6 cellular contexts compared by ENCODE assay signal in the genomic region with DNA sequence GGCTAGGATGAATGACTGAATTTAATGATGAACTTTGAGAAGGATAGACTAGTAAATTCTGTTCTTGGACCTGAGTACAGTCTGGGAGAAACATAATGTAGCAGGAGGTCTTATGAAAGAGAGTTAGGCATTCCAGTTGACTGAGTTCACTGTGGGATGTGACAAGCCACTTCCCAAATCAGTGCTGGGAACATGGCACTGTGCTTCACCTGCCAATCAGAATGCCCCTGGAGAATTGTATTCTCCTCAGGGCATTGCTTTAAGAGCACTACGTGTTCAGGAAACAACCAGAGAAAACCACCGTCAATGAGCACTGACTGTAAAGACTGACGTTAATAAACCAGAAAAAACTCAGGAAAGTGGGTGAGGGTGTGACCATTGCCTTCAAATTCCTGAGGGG. TPM values are rescaled to one million over a fixed set of nuclear protein-coding genes. Genes with fewer than 3 reads are reported as not detected.
A peak's percentile ranks its signal among the peaks of the same experiment; 100 is the strongest.
DNase-seq lines count a peak whose midpoint lies in the region; ATAC-seq and TF ChIP-seq lines count a peak whose summit lies in the region.

No MANE protein-coding gene starts in this region.

- H3K27ac ChIP-seq in Peyer's patch (peak overlapping the region; percentile 91 to 99 (median 94)), caudate nucleus (ENCODE audit: low read depth, low read length) (no peak overlapping the region)

- H3K4me1 ChIP-seq in Peyer's patch, result peaks cover 0 to 33% (median 6%) of the 10 kb centered on the region in 4 donors

- intact Hi-C loops in left ventricle myocardium superior (cut with micrococcal nuclease) (no loop called here), lower leg skin (cut with DNase I; ENCODE audit: low total_unique reads) (no loop called here)

- TF ChIP-seq POLR2A in Peyer's patch (IDR thresholded peaks at IDR 0.05) (no peak), lower leg skin (IDR thresholded peaks at IDR 0.05) (no peak)

- peaks cover 0 to 6% (median 0%) of the 10 kb centered on the region in 3 donors for H3K36me3 ChIP-seq in Peyer's patch

- no peaks in the 10 kb centered on the region for H3K9me3 ChIP-seq in Peyer's patch

- TF ChIP-seq CTCF in Peyer's patch (IDR thresholded peaks at IDR 0.05) (no peak), lower leg skin (IDR thresholded peaks at IDR 0.05) (no peak)

- no peaks in the 10 kb centered on the region for H3K27me3 ChIP-seq in Peyer's patch

- H3K4me3 ChIP-seq in Peyer's patch, result peak overlapping the region in 3 of 4 donors; percentile 72 to 99 (median 92)
- no peak overlapping the region for H3K4me3 ChIP-seq in lower leg skin (ENCODE audit: low read depth, poor library complexity, severe bottlenecking)

- 51 to 57% methylated on average over 3 of the region's 3 CpGs for WGBS in lower leg skin, 2 donors

- DNase-seq in AG08395 (ENCODE audit: low spot score) (peak; percentile 42), Peyer's patch (peak in 1 of 3 donors; percentile 43), left ventricle myocardium superior (no peak), NCI-H82 treated with DMSO at 0.1 percent for 48 hours (lab: John Stamatoyannopoulos, UW; ENCODE audit: unreplicated experiment) (no peak), lower leg skin (ENCODE audit: low spot score in 2 of 2) (no peak), caudate nucleus (lab: John Stamatoyannopoulos, UW) (no peak)

- peak; percentile 28 for ATAC-seq in left ventricle myocardium superior

RNA-seq across cellular contexts. Expression of a gene that starts 1.2 kb away (rescaled TPM):
- total RNA-seq in Peyer's patch, result 10 to 100 TPM; 14.0 to 21.9 (median 20.2) TPM
- 45.6 TPM for total RNA-seq in left ventricle myocardium superior
- 10 to 100 TPM; 15.1 to 30.5 (median 21.2) TPM for total RNA-seq in lower leg skin

RNA-seq across cellular contexts. Expression of a gene that starts 1.5 kb away (rescaled TPM):
- total RNA-seq in Peyer's patch (1,000 to 10,000 TPM in 3 of 4 donors, not detected in 1; 1,673 to 3,824 (median 2,659) TPM), left ventricle myocardium superior (16,495 TPM), lower leg skin (over 10,000 TPM in 1 of 4 donors, 1,000 to 10,000 TPM in 3; 1,358 to 15,269 (median 4,926) TPM)

RNA-seq across cellular contexts. Expression of a gene that starts 5.7 kb away (rescaled TPM):
- total RNA-seq in Peyer's patch, result 10 to 100 TPM in 1 of 4 donors, 1 to 10 TPM in 3; 1.9 to 19.8 (median 4.8) TPM
- 0.45 TPM for total RNA-seq in left ventricle myocardium superior
- total RNA-seq in lower leg skin, result 1 to 10 TPM in 2 of 4 donors, under 1 TPM in 2; 0.32 to 7.6 (median 0.86) TPM

RNA-seq across cellular contexts. Expression of a gene that starts 8.6 kb away (rescaled TPM):
- total RNA-seq in Peyer's patch, result 1 to 10 TPM in 1 of 4 donors, not detected in 3; 2.4 TPM
- 0.32 TPM for total RNA-seq in left ventricle myocardium superior
- not detected for total RNA-seq in lower leg skin

RNA-seq across cellular contexts. Expression of a gene that starts 14.4 kb away (rescaled TPM):
- 1 to 10 TPM; 1.6 to 6.3 (median 5.2) TPM for total RNA-seq in Peyer's patch
- 0.64 TPM for total RNA-seq in left ventricle myocardium superior
- total RNA-seq in lower leg skin, result 10 to 100 TPM in 1 of 4 donors, 1 to 10 TPM in 2, under 1 TPM in 1; 0.25 to 22.2 (median 4.2) TPM
